In the genomic region with DNA sequence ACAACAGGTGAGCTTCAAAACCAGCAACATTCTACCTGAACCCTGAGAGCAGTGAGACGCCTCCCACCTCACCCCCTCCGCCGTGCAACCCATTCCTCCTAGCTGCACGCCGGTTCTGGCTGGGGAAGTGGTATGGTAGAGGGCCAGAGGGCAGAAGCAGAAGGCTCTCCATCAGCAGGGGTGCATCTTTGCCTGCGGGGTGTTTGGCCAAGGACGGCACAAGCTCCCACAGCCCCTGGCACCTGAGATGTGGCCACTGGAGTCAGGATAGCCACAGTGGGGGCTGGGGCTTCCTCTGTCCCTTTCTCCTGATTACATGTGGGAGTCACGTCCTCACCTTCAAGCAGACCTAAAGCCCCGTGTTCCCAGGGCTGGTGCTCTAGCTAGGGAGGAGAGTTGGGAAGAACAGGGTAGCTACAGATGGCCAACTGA, we compare ENCODE assay signal across 8 cellular contexts. TPM values are rescaled to one million over a fixed set of nuclear protein-coding genes. Genes with fewer than 3 reads are reported as not detected.
DNase-seq lines count a peak whose midpoint lies in the region; ATAC-seq, FAIRE-seq and TF ChIP-seq lines count a peak whose summit lies in the region.

No MANE protein-coding gene starts in this region.

- H3K9ac ChIP-seq in K562 (ENCODE audit: insufficient read depth in 1 of 2, low read depth in 2 of 2, low read length in 2 of 2): peak overlapping the region; percentile 28 to 93; a peak in 3 of 4 replicates

- TF ChIP-seq RAD21 in K562 (CRISPR knock-in tag; conservative IDR thresholded peaks at IDR 0.05 in 1 of 2, IDR thresholded peaks at IDR 0.05 in 1 of 2): no peak

- in situ Hi-C loops in K562 (cut with MboI): no loop called here

- no peak for TF ChIP-seq POLR2A in K562 (conservative IDR thresholded peaks at IDR 0.05)

- ATAC-seq in K562: no peak
- no peak for ATAC-seq in lung (ENCODE audit: insufficient read depth, low FRiP score)
- no peak for ATAC-seq in GM21529 (IDR thresholded peaks at IDR 0.05; ENCODE audit: unreplicated experiment)

- H3K4me3 ChIP-seq in H7 (ENCODE audit: insufficient read depth, low read depth, low read length) (peak overlapping the region; percentile 83), K562 (peak overlapping the region; percentile 88), lung (no peak overlapping the region)

- peaks cover 18% of the 10 kb centered on the region for H3K79me2 ChIP-seq in K562 (ENCODE audit: control insufficient read depth, insufficient read depth, low read length)

- DNase-seq in H7 (peak; percentile 33), K562 (ENCODE audit: extremely low read depth in 1 of 4, low spot score in 3 of 4) (no peak), lung (ENCODE audit: low spot score) (no peak), GM03348 (ENCODE audit: low spot score) (no peak), Kasumi-1 (lab: John Stamatoyannopoulos, UW) (no peak), HCEC 1CT (no peak)

- WGBS in K562 (ENCODE audit: insufficient coverage, low coverage, missing lambda C conversion rate): 16% methylated on average over 6 of the region's 9 CpGs
- WGBS in lung, 2 donors: 41 to 45% methylated on average over 9 of the region's 9 CpGs

- peaks cover 10% of the 10 kb centered on the region for H4K20me1 ChIP-seq in K562 (replicated peaks; ENCODE audit: control insufficient read depth, insufficient read depth, low read length)

- peak overlapping the region; percentile 100 for H3K4me2 ChIP-seq in K562 (ENCODE audit: insufficient read depth, low read length)

- no peak overlapping the region for H2AFZ ChIP-seq in K562 (ENCODE audit: low read depth, low read length)

- H3K27ac ChIP-seq in 22Rv1 (peak overlapping the region; percentile 96), K562 (ENCODE audit: extremely low read depth, low read depth, low read length) (no peak overlapping the region; the same call in 1 of the 3 replicates), lung (ENCODE audit: low read depth in 1 of 2, low read length in 1 of 2) (peak overlapping the region; percentile 35 to 96)

- H3K9me1 ChIP-seq in K562 (ENCODE audit: control insufficient read depth, insufficient read depth, low read length): no peaks in the 10 kb centered on the region

- TF ChIP-seq CTCF in 22Rv1 (IDR thresholded peaks at IDR 0.05) (no peak), K562 (IDR thresholded peaks at IDR 0.05 in 2 of 3, conservative IDR thresholded peaks at IDR 0.05 in 1 of 3; ENCODE audit: insufficient read depth in 2 of 3, low read depth in 1 of 3, low read length in 3 of 3) (no peak), lung (IDR thresholded peaks at IDR 0.05; ENCODE audit: control extremely low read depth, extremely low read depth) (no peak)

- H3K36me3 ChIP-seq in H7 (replicated peaks; ENCODE audit: control insufficient read depth, insufficient read depth, low read length) (no peaks in the 10 kb centered on the region), K562 (ENCODE audit: control insufficient read depth, insufficient read depth, low read length) (no peaks in the 10 kb centered on the region), lung (ENCODE audit: control insufficient read depth in 2 of 2, insufficient read depth in 2 of 2, low read length in 2 of 2) (no peaks in the 10 kb centered on the region)

- FAIRE-seq in K562 (lab: Jason Lieb, UNC): no peak

- H3K27me3 ChIP-seq in H7 (ENCODE audit: control insufficient read depth, insufficient read depth, low read length) (peaks cover 19% of the 10 kb centered on the region), K562 (ENCODE audit: control insufficient read depth in 2 of 2, insufficient read depth in 2 of 2, low read length in 2 of 2) (no peaks in the 10 kb centered on the region), lung (ENCODE audit: control insufficient read depth, insufficient read depth) (no peaks in the 10 kb centered on the region)

- H3K4me1 ChIP-seq in K562 (replicated peaks in 1 of 2; ENCODE audit: control insufficient read depth in 2 of 2, insufficient read depth in 2 of 2, low read length in 2 of 2) (peaks cover 31 to 39% of the 10 kb centered on the region in 2 experiments), lung (ENCODE audit: control insufficient read depth in 2 of 2, insufficient read depth in 2 of 2, low read length in 2 of 2) (peaks cover 10 to 15% of the 10 kb centered on the region in 2 donors)

- CTCF ChIA-PET in K562 (lab: Yijun Ruan, JAX; ENCODE audit: low intra/inter-chr PET ratio): no interaction called here

- intact Hi-C loops in K562 (cut with micrococcal nuclease): loop anchor here (10.0 kb wide), 1 partner anchor 116 kb away; no protein-coding TSS in a partner anchor

- POLR2A ChIA-PET in K562 (lab: Yijun Ruan, JAX): interaction anchor here (1.6 to 2.9 kb wide), 4 partner anchors 14 to 68 kb away, joined by 4 to 27 read pairs (median 9); no protein-coding TSS in a partner anchor

- no peak for TF ChIP-seq EP300 in K562 (IDR thresholded peaks at IDR 0.05; ENCODE audit: low read length)

- BruUV-seq in K562 (replicated peaks; lab: Mats Ljungman, UMichigan): no TSS peak

- no peaks in the 10 kb centered on the region for H3K9me3 ChIP-seq in K562 (replicated peaks; ENCODE audit: control insufficient read depth, insufficient read depth, low read depth, low read length)
- H3K9me3 ChIP-seq in lung (ENCODE audit: control insufficient read depth in 2 of 2, insufficient read depth in 1 of 2, low read length in 1 of 2): no peaks in the 10 kb centered on the region

RNA-seq across cellular contexts. Expression of a gene that starts 1.6 kb away (rescaled TPM):
- total RNA-seq in H7 (2014; rRNA removed; shearing (Covaris generic)): 9.9 and 10.7 TPM in 2 replicates
- 0.51 and 1.8 TPM in 2 replicates for total RNA-seq in K562 (2011; cell fraction: chromatin; rRNA removed; ENCODE audit: low replicate concordance)
- total RNA-seq in K562 (2011; cell fraction: nucleolus; rRNA removed): 3.7 and 4.1 TPM in 2 replicates
- total RNA-seq in K562 (2011; cell fraction: nucleoplasm; rRNA removed): 1.8 TPM in 2 replicates
- 7.4 and 8.6 TPM in 2 replicates for total RNA-seq in K562 (2014; rRNA removed)
- 0.61 and 1.1 TPM in 2 replicates for total RNA-seq in K562 (2014; rRNA removed; fragmentation: Illumina TruSeq; extraction: Trizol)
- 2.6 and 2.7 TPM in 2 replicates for total RNA-seq in K562 (2015; rRNA removed; fragmentation: Illumina TruSeq; extraction: Trizol)
- total RNA-seq in K562 (2021): 5.4 and 6.5 TPM in 2 replicates
- 2.3 and 2.9 TPM in 2 replicates for polyA plus RNA-seq in K562 (2011; rRNA removed)
- 3.9 and 6.5 TPM in 2 replicates for polyA plus RNA-seq in K562 (2011; cell fraction: cytosol; rRNA removed)
- polyA plus RNA-seq in K562 (2011; cell fraction: nucleus; rRNA removed): 2.4 and 2.6 TPM in 2 replicates
- 3.6 and 5.0 TPM in 2 replicates for polyA plus RNA-seq in K562 (2012)
- polyA plus RNA-seq in K562 (2014; fragmentation: Illumina TruSeq; extraction: Trizol): 1.7 and 2.5 TPM in 2 replicates
- under 1 TPM; 0.01 to 0.08 TPM for polyA plus RNA-seq in K562 (2014; fragmentation: Nextera tagmentation; extraction: Ambion mirVana)
- polyA plus RNA-seq in K562 (2014; rRNA removed): 3.5 and 4.1 TPM in 2 replicates
- 1.8 and 1.9 TPM in 2 replicates for polyA minus RNA-seq in K562 (2011; rRNA and poly(A)+ RNA removed)
- polyA minus RNA-seq in K562 (2011; cell fraction: cytosol; rRNA and poly(A)+ RNA removed): 2.9 and 4.3 TPM in 2 replicates
- 1.5 and 3.1 TPM in 2 replicates for polyA minus RNA-seq in K562 (2011; cell fraction: nucleus; rRNA and poly(A)+ RNA removed)
- total RNA-seq in lung: 10 to 100 TPM in 1 of 2 donors, 1 to 10 TPM in 1; 5.3 to 10.8 TPM
- 10 to 100 TPM in 1 of 2 donors, 1 to 10 TPM in 1; 5.6 to 10.5 TPM for polyA plus RNA-seq in lung

RNA-seq across cellular contexts. Expression of a gene that starts 12.2 kb away (rescaled TPM):
- total RNA-seq in H7 (2014; rRNA removed; shearing (Covaris generic)): 27.7 and 40.7 TPM in 2 replicates
- total RNA-seq in K562 (2011; cell fraction: chromatin; rRNA removed; ENCODE audit: low replicate concordance): 42.3 and 63.3 TPM in 2 replicates
- 76.2 and 101 TPM in 2 replicates for total RNA-seq in K562 (2011; cell fraction: nucleolus; rRNA removed)
- 131 and 204 TPM in 2 replicates for total RNA-seq in K562 (2011; cell fraction: nucleoplasm; rRNA removed)
- total RNA-seq in K562 (2014; rRNA removed): 11.4 and 15.5 TPM in 2 replicates
- 24.0 and 28.1 TPM in 2 replicates for total RNA-seq in K562 (2014; rRNA removed; fragmentation: Illumina TruSeq; extraction: Trizol)
- total RNA-seq in K562 (2015; rRNA removed; fragmentation: Illumina TruSeq; extraction: Trizol): 16.8 and 16.9 TPM in 2 replicates
- total RNA-seq in K562 (2021): 16.3 and 16.8 TPM in 2 replicates
- polyA plus RNA-seq in K562 (2011; rRNA removed): 23.1 and 26.2 TPM in 2 replicates
- 30.2 and 33.9 TPM in 2 replicates for polyA plus RNA-seq in K562 (2011; cell fraction: cytosol; rRNA removed)
- polyA plus RNA-seq in K562 (2011; cell fraction: nucleus; rRNA removed): 38.7 and 40.6 TPM in 2 replicates
- polyA plus RNA-seq in K562 (2012): 18.6 and 19.9 TPM in 2 replicates
- 7.1 and 9.7 TPM in 2 replicates for polyA plus RNA-seq in K562 (2014; fragmentation: Illumina TruSeq; extraction: Trizol)
- polyA plus RNA-seq in K562 (2014; fragmentation: Nextera tagmentation; extraction: Ambion mirVana): 10 to 100 TPM; 17.4 to 19.5 TPM
- polyA plus RNA-seq in K562 (2014; rRNA removed): 12.5 and 16.7 TPM in 2 replicates
- polyA minus RNA-seq in K562 (2011; rRNA and poly(A)+ RNA removed): 56.1 and 92.4 TPM in 2 replicates
- 26.4 and 31.2 TPM in 2 replicates for polyA minus RNA-seq in K562 (2011; cell fraction: cytosol; rRNA and poly(A)+ RNA removed)
- polyA minus RNA-seq in K562 (2011; cell fraction: nucleus; rRNA and poly(A)+ RNA removed): 63.1 and 97.3 TPM in 2 replicates
- 10 to 100 TPM; 24.4 to 33.1 TPM for total RNA-seq in lung
- 10 to 100 TPM; 13.2 to 19.0 TPM for polyA plus RNA-seq in lung

RNA-seq across cellular contexts. Expression of a gene that starts 22.0 kb away (rescaled TPM):
- 209 and 254 TPM in 2 replicates for total RNA-seq in H7 (2014; rRNA removed; shearing (Covaris generic))
- total RNA-seq in K562 (2011; cell fraction: chromatin; rRNA removed; ENCODE audit: low replicate concordance): 109 and 239 TPM in 2 replicates
- total RNA-seq in K562 (2011; cell fraction: nucleolus; rRNA removed): 161 and 197 TPM in 2 replicates
- total RNA-seq in K562 (2011; cell fraction: nucleoplasm; rRNA removed): 144 and 149 TPM in 2 replicates
- total RNA-seq in K562 (2014; rRNA removed): 78.1 and 96.2 TPM in 2 replicates
- total RNA-seq in K562 (2014; rRNA removed; fragmentation: Illumina TruSeq; extraction: Trizol): 46.7 and 60.3 TPM in 2 replicates
- 67.7 and 74.8 TPM in 2 replicates for total RNA-seq in K562 (2015; rRNA removed; fragmentation: Illumina TruSeq; extraction: Trizol)
- total RNA-seq in K562 (2021): 99.8 and 104 TPM in 2 replicates
- polyA plus RNA-seq in K562 (2011; rRNA removed): 27.2 and 57.3 TPM in 2 replicates
- 47.9 and 49.1 TPM in 2 replicates for polyA plus RNA-seq in K562 (2011; cell fraction: cytosol; rRNA removed)
- polyA plus RNA-seq in K562 (2011; cell fraction: nucleus; rRNA removed): 213 and 224 TPM in 2 replicates
- 77.0 and 128 TPM in 2 replicates for polyA plus RNA-seq in K562 (2012)
- polyA plus RNA-seq in K562 (2014; fragmentation: Illumina TruSeq; extraction: Trizol): 114 and 128 TPM in 2 replicates
- 100 to 1,000 TPM in 1 of 2 experiments, 10 to 100 TPM in 1; 63.4 to 101 TPM for polyA plus RNA-seq in K562 (2014; fragmentation: Nextera tagmentation; extraction: Ambion mirVana)
- polyA plus RNA-seq in K562 (2014; rRNA removed): 51.3 and 62.7 TPM in 2 replicates
- polyA minus RNA-seq in K562 (2011; rRNA and poly(A)+ RNA removed): 25.6 and 34.2 TPM in 2 replicates
- polyA minus RNA-seq in K562 (2011; cell fraction: cytosol; rRNA and poly(A)+ RNA removed): 24.7 and 37.6 TPM in 2 replicates
- 59.9 and 83.2 TPM in 2 replicates for polyA minus RNA-seq in K562 (2011; cell fraction: nucleus; rRNA and poly(A)+ RNA removed)
- total RNA-seq in lung: 1 to 10 TPM; 2.1 to 3.9 TPM
- polyA plus RNA-seq in lung: 1 to 10 TPM; 3.6 to 5.7 TPM

RNA-seq across cellular contexts. Expression of a gene that starts 25.7 kb away (rescaled TPM):
- 7.3 and 10.5 TPM in 2 replicates for total RNA-seq in H7 (2014; rRNA removed; shearing (Covaris generic))
- total RNA-seq in K562 (2011; cell fraction: chromatin; rRNA removed; ENCODE audit: low replicate concordance): 54.5 and 58.1 TPM in 2 replicates
- 32.9 and 33.8 TPM in 2 replicates for total RNA-seq in K562 (2011; cell fraction: nucleolus; rRNA removed)
- 75.0 and 137 TPM in 2 replicates for total RNA-seq in K562 (2011; cell fraction: nucleoplasm; rRNA removed)
- total RNA-seq in K562 (2014; rRNA removed): 5.9 and 6.0 TPM in 2 replicates
- total RNA-seq in K562 (2014; rRNA removed; fragmentation: Illumina TruSeq; extraction: Trizol): 4.8 and 5.5 TPM in 2 replicates
- total RNA-seq in K562 (2015; rRNA removed; fragmentation: Illumina TruSeq; extraction: Trizol): 4.4 and 4.9 TPM in 2 replicates
- 17.5 and 23.4 TPM in 2 replicates for total RNA-seq in K562 (2021)
- 13.4 and 22.8 TPM in 2 replicates for polyA plus RNA-seq in K562 (2011; rRNA removed)
- 13.3 and 24.8 TPM in 2 replicates for polyA plus RNA-seq in K562 (2011; cell fraction: cytosol; rRNA removed)
- polyA plus RNA-seq in K562 (2011; cell fraction: nucleus; rRNA removed): 83.4 and 84.6 TPM in 2 replicates
- 24.0 and 57.3 TPM in 2 replicates for polyA plus RNA-seq in K562 (2012)
- polyA plus RNA-seq in K562 (2014; fragmentation: Illumina TruSeq; extraction: Trizol): 28.1 and 31.8 TPM in 2 replicates
- polyA plus RNA-seq in K562 (2014; fragmentation: Nextera tagmentation; extraction: Ambion mirVana): 1 to 10 TPM; 2.3 to 3.2 TPM
- polyA plus RNA-seq in K562 (2014; rRNA removed): 22.9 and 23.3 TPM in 2 replicates
- 4.4 and 4.6 TPM in 2 replicates for polyA minus RNA-seq in K562 (2011; rRNA and poly(A)+ RNA removed)
- 4.1 and 5.7 TPM in 2 replicates for polyA minus RNA-seq in K562 (2011; cell fraction: cytosol; rRNA and poly(A)+ RNA removed)
- 10.6 and 12.4 TPM in 2 replicates for polyA minus RNA-seq in K562 (2011; cell fraction: nucleus; rRNA and poly(A)+ RNA removed)
- total RNA-seq in lung: 10 to 100 TPM; 33.9 to 76.2 TPM
- polyA plus RNA-seq in lung: 10 to 100 TPM; 45.4 to 46.2 TPM

RNA-seq across cellular contexts. Expression of a gene that starts 36.2 kb away (rescaled TPM):
- 19.2 and 32.4 TPM in 2 replicates for total RNA-seq in H7 (2014; rRNA removed; shearing (Covaris generic))
- 48.2 and 140 TPM in 2 replicates for total RNA-seq in K562 (2011; cell fraction: chromatin; rRNA removed; ENCODE audit: low replicate concordance)
- 69.2 and 70.9 TPM in 2 replicates for total RNA-seq in K562 (2011; cell fraction: nucleolus; rRNA removed)
- total RNA-seq in K562 (2011; cell fraction: nucleoplasm; rRNA removed): 56.7 and 63.2 TPM in 2 replicates
- total RNA-seq in K562 (2014; rRNA removed) (4.5 and 10.5 TPM in 2 replicates), K562 (2014; rRNA removed; fragmentation: Illumina TruSeq; extraction: Trizol) (1.3 and 2.1 TPM in 2 replicates), K562 (2015; rRNA removed; fragmentation: Illumina TruSeq; extraction: Trizol) (1.6 and 2.0 TPM in 2 replicates), K562 (2021) (24.4 and 26.0 TPM in 2 replicates), lung (100 to 1,000 TPM; 132 to 238 TPM)
- polyA plus RNA-seq in K562 (2011; rRNA removed) (3.4 and 11.1 TPM in 2 replicates), K562 (2014; fragmentation: Illumina TruSeq; extraction: Trizol) (6.7 and 11.2 TPM in 2 replicates), K562 (2014; fragmentation: Nextera tagmentation; extraction: Ambion mirVana) (under 1 TPM; 0.13 to 0.25 TPM), K562 (2014; rRNA removed) (11.0 TPM in 2 replicates), lung (100 to 1,000 TPM in 1 of 2 donors, 10 to 100 TPM in 1; 93.5 to 126 TPM)
- 2.9 and 4.2 TPM in 2 replicates for polyA plus RNA-seq in K562 (2011; cell fraction: cytosol; rRNA removed)
- 21.8 and 47.2 TPM in 2 replicates for polyA plus RNA-seq in K562 (2011; cell fraction: nucleus; rRNA removed)
- polyA plus RNA-seq in K562 (2012): 8.0 and 12.4 TPM in 2 replicates
- 3.6 and 5.6 TPM in 2 replicates for polyA minus RNA-seq in K562 (2011; rRNA and poly(A)+ RNA removed)
- polyA minus RNA-seq in K562 (2011; cell fraction: cytosol; rRNA and poly(A)+ RNA removed): 14.1 and 21.2 TPM in 2 replicates
- polyA minus RNA-seq in K562 (2011; cell fraction: nucleus; rRNA and poly(A)+ RNA removed): 17.4 and 17.8 TPM in 2 replicates

Comparison
In these comparisons a context has a peak if more than half of its experiments do, and no peak if none do; other contexts are left out.
1. RNA of a gene that starts 22.0 kb away (total RNA-seq): 209 to 254 TPM in H7 and 46.7 to 239 TPM in K562; 2.1 to 3.9 TPM in lung; every median in the first group is over 4 times any median in the second.